ENCODE assay signal across 27 cellular contexts in the genomic region with DNA sequence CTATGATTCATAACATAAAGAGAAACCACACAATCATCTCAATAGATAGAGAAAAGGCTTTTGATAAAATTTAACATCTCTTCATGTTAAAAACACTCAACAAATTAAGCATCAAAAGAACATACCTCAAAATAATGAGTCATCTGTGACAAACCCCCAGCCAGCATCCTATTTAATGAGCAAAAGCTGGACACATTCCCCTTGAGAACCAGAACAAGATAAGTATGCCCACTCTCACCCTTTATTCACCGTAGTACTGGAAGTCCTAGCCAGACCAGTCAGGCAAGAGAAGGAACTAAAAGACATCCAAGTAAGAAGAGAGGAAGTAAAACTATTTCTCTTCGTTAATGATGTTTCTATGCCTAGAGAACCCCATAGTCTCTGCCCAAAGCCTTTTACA.
"Had no signal": no experiment of that assay in that cellular context is flagged by ENCODE, and none has a peak within 500 bp of the region (broad histone marks: within the 10 kb centered on the region; RNA-seq: fewer than 3 reads in every experiment).

No MANE protein-coding gene starts in this region.

- H3K4me1 ChIP-seq: ascending aorta, foreskin keratinocyte, pancreas, right lobe of liver, suprapubic skin, transverse colon, vagina had no signal

- H3K4me1 Mint-ChIP-seq: activated naive CD4-positive, alpha-beta T cell treated with anti-CD3 and anti-CD28 coated beads, Interleukin-2, amount 10 ng/mL, durations not matched to agents 7 days and 5 days; activated naive CD8-positive, alpha-beta T cell treated with anti-CD3 and anti-CD28 coated beads, Interleukin-2, amount 50 U/mL, for 24 hours; endodermal cell; naive thymus-derived CD4-positive, alpha-beta T cell; stimulated activated naive CD8-positive, alpha-beta T cell treated with anti-CD3 and anti-CD28 coated beads, Interleukin-15, amount 100 ng/mL, for 72 hours had no signal

- H3K27ac Mint-ChIP-seq: activated naive CD4-positive, alpha-beta T cell treated with anti-CD3 and anti-CD28 coated beads, Interleukin-2, amount 10 ng/mL, durations not matched to agents 7 days and 5 days; activated naive CD8-positive, alpha-beta T cell treated with anti-CD3 and anti-CD28 coated beads, Interleukin-2, amount 50 U/mL, for 24 hours; endodermal cell; naive thymus-derived CD4-positive, alpha-beta T cell; stimulated activated naive CD8-positive, alpha-beta T cell treated with anti-CD3 and anti-CD28 coated beads, Interleukin-15, amount 100 ng/mL, for 72 hours had no signal

- H2AFZ ChIP-seq: hepatocyte had no signal

- ATAC-seq: activated CD4-positive, CD25-positive, alpha-beta regulatory T cell treated with anti-CD3 and anti-CD28 coated beads, Interleukin-2, amount 50 U/mL, for 24 hours; activated naive CD8-positive, alpha-beta T cell treated with anti-CD3 and anti-CD28 coated beads, Interleukin-2, amount 50 U/mL, for 24 hours; foreskin keratinocyte; left cardiac atrium; naive thymus-derived CD4-positive, alpha-beta T cell; pancreas; right lobe of liver; stimulated activated naive CD8-positive, alpha-beta T cell treated with anti-CD3 and anti-CD28 coated beads, Interleukin-15, amount 100 ng/mL, for 72 hours had no signal

- H3K36me3 Mint-ChIP-seq: activated naive CD4-positive, alpha-beta T cell treated with anti-CD3 and anti-CD28 coated beads, Interleukin-2, amount 10 ng/mL, durations not matched to agents 7 days and 5 days had no signal

- H3K4me3 Mint-ChIP-seq: activated naive CD4-positive, alpha-beta T cell treated with anti-CD3 and anti-CD28 coated beads, Interleukin-2, amount 10 ng/mL, durations not matched to agents 7 days and 5 days; activated naive CD8-positive, alpha-beta T cell treated with anti-CD3 and anti-CD28 coated beads, Interleukin-2, amount 50 U/mL, for 24 hours; endodermal cell; naive thymus-derived CD4-positive, alpha-beta T cell; stimulated activated naive CD8-positive, alpha-beta T cell treated with anti-CD3 and anti-CD28 coated beads, Interleukin-15, amount 100 ng/mL, for 72 hours had no signal

- H3K36me3 ChIP-seq: ascending aorta, cardiac muscle cell, pancreas, right lobe of liver, suprapubic skin, transverse colon, vagina had no signal

- H3K9me3 ChIP-seq: ascending aorta, pancreas, right lobe of liver, transverse colon, vagina had no signal

- DNase-seq: activated CD4-positive, alpha-beta T cell treated with anti-CD3 and anti-CD28 coated beads, Interleukin-2, amount 50 U/mL, for 1 hour; activated CD8-positive, alpha-beta memory T cell treated with anti-CD3 and anti-CD28 coated beads for 24 hours; activated CD8-positive, alpha-beta memory T cell treated with anti-CD3 and anti-CD28 coated beads, Interleukin-2, amount 50 U/mL, for 48 hours; activated effector memory CD4-positive, alpha-beta T cell treated with Interleukin-2 at 50 U/mL for 16 hours; activated naive CD4-positive, alpha-beta T cell treated with anti-CD3 and anti-CD28 coated beads, Interleukin-2, amount 10 ng/mL, durations not matched to agents 7 days and 5 days; activated naive CD8-positive, alpha-beta T cell treated with anti-CD3 and anti-CD28 coated beads, Interleukin-2, amount 50 U/mL, for 24 hours; activated T-cell treated with anti-CD3 and anti-CD28 coated beads, Interleukin-2, amount 50 U/mL, for 48 hours; dorsolateral prefrontal cortex; endodermal cell; left cardiac atrium; mesenchymal stem cell; naive thymus-derived CD4-positive, alpha-beta T cell; pancreas; right lobe of liver; small intestine; stimulated activated CD4-positive, alpha-beta T cell treated with anti-CD3 and anti-CD28 coated beads, Interleukin-15, amount 100 ng/mL, for 24 hours; stimulated activated CD4-positive, alpha-beta T cell treated with anti-CD3 and anti-CD28 coated beads, Interleukin-4, amount 100 ng/mL, for 1 hour; stimulated activated naive CD8-positive, alpha-beta T cell treated with anti-CD3 and anti-CD28 coated beads, Interleukin-15, amount 100 ng/mL, for 72 hours; T1000; transverse colon had no signal

- H3K27me3 ChIP-seq: ascending aorta, cardiac muscle cell, dorsolateral prefrontal cortex, foreskin keratinocyte, hepatocyte, pancreas, right lobe of liver, suprapubic skin, transverse colon, vagina had no signal

- H3K27me3 Mint-ChIP-seq: activated naive CD4-positive, alpha-beta T cell treated with anti-CD3 and anti-CD28 coated beads, Interleukin-2, amount 10 ng/mL, durations not matched to agents 7 days and 5 days; activated naive CD8-positive, alpha-beta T cell treated with anti-CD3 and anti-CD28 coated beads, Interleukin-2, amount 50 U/mL, for 24 hours; naive thymus-derived CD4-positive, alpha-beta T cell; stimulated activated naive CD8-positive, alpha-beta T cell treated with anti-CD3 and anti-CD28 coated beads, Interleukin-15, amount 100 ng/mL, for 72 hours had no signal

- H3K4me3 ChIP-seq: ascending aorta, cardiac muscle cell, dorsolateral prefrontal cortex, hepatocyte, pancreas, right lobe of liver, suprapubic skin, transverse colon, vagina had no signal
